Comparison of ENCODE assay signal across 12 cellular contexts in genomic region chr16:55248494-55248893, GRCh38.
"Had no signal": no experiment of that assay in that cellular context is flagged by ENCODE, and none has a peak within 500 bp of the region (broad histone marks: within the 10 kb centered on the region; RNA-seq: fewer than 3 reads in every experiment).

No MANE protein-coding gene starts in this region.

- H3K9me3 ChIP-seq: testis had no signal

- DNase-seq: activated naive CD4-positive, alpha-beta T cell treated with anti-CD3 and anti-CD28 coated beads, Interleukin-2, amount 10 ng/mL, durations not matched to agents 7 days and 5 days; central memory CD4-positive, alpha-beta T cell; cortex of kidney; effector CD8-positive, alpha-beta T cell; kidney glomerular epithelial cell; naive thymus-derived CD8-positive, alpha-beta T cell; SIG-M5; stimulated activated CD4-positive, alpha-beta T cell treated with anti-CD3 and anti-CD28 coated beads, Interleukin-4, amount 100 ng/mL, for 24 hours; testis had no signal

- H3K4me1 Mint-ChIP-seq: activated naive CD4-positive, alpha-beta T cell treated with anti-CD3 and anti-CD28 coated beads, Interleukin-2, amount 10 ng/mL, durations not matched to agents 7 days and 5 days; naive thymus-derived CD8-positive, alpha-beta T cell had no signal

- H3K27ac Mint-ChIP-seq: activated naive CD4-positive, alpha-beta T cell treated with anti-CD3 and anti-CD28 coated beads, Interleukin-2, amount 10 ng/mL, durations not matched to agents 7 days and 5 days; stimulated activated naive CD8-positive, alpha-beta T cell treated with anti-CD3 and anti-CD28 coated beads, Interleukin-15, Interleukin-2, amounts not matched to agents 100 ng/mL and 50 ng/mL, for 24 hours had no signal

- H3K36me3 Mint-ChIP-seq: activated naive CD4-positive, alpha-beta T cell treated with anti-CD3 and anti-CD28 coated beads, Interleukin-2, amount 10 ng/mL, durations not matched to agents 7 days and 5 days; naive thymus-derived CD8-positive, alpha-beta T cell had no signal

- H3K4me3 Mint-ChIP-seq: activated naive CD4-positive, alpha-beta T cell treated with anti-CD3 and anti-CD28 coated beads, Interleukin-2, amount 10 ng/mL, durations not matched to agents 7 days and 5 days; naive thymus-derived CD8-positive, alpha-beta T cell; stimulated activated naive CD8-positive, alpha-beta T cell treated with anti-CD3 and anti-CD28 coated beads, Interleukin-15, Interleukin-2, amounts not matched to agents 100 ng/mL and 50 ng/mL, for 24 hours had no signal

- H3K27me3 Mint-ChIP-seq: activated naive CD4-positive, alpha-beta T cell treated with anti-CD3 and anti-CD28 coated beads, Interleukin-2, amount 10 ng/mL, durations not matched to agents 7 days and 5 days had no signal

- H3K27me3 ChIP-seq: testis had no signal

- ATAC-seq: gastroesophageal sphincter; naive thymus-derived CD8-positive, alpha-beta T cell had no signal

- H3K36me3 ChIP-seq: gastroesophageal sphincter had no signal

- H3K4me1 ChIP-seq: gastroesophageal sphincter, testis had no signal

- H3K9me3 Mint-ChIP-seq: activated naive CD4-positive, alpha-beta T cell treated with anti-CD3 and anti-CD28 coated beads, Interleukin-2, amount 10 ng/mL, durations not matched to agents 7 days and 5 days had no signal

- H3K4me3 ChIP-seq: gastroesophageal sphincter, lung, testis had no signal

- H3K27ac ChIP-seq: gastroesophageal sphincter, testis had no signal
